8 cellular contexts compared by ENCODE assay signal in genomic region chr22:44697423-44698179, GRCh38. TPM values are rescaled to one million over a fixed set of nuclear protein-coding genes. Genes with fewer than 3 reads are reported as not detected.
DNase-seq lines count a peak whose midpoint lies in the region; ATAC-seq, FAIRE-seq and TF ChIP-seq lines count a peak whose summit lies in the region.

No MANE protein-coding gene starts in this region.

- CTCF ChIA-PET in HepG2 (lab: Yijun Ruan, JAX; ENCODE audit: low intra/inter-chr PET ratio, low total read pairs) = interaction anchor here (0.8 to 3.5 kb wide), 3 partner anchors 13 to 39 kb away, joined by 3 to 38 read pairs (median 4); no protein-coding TSS in a partner anchor

- ATAC-seq in HepG2 = peak; percentile 50
- ATAC-seq in HG02759 (IDR thresholded peaks at IDR 0.05; ENCODE audit: unreplicated experiment) = no peak

- no peak for FAIRE-seq in HepG2 (lab: Jason Lieb, UNC)

- no peak for TF ChIP-seq POLR2A in NB4 (IDR thresholded peaks at IDR 0.05; ENCODE audit: extremely low read depth, insufficient read length)
- TF ChIP-seq POLR2A in HepG2 (IDR thresholded peaks at IDR 0.05; ENCODE audit: insufficient read depth in 1 of 2, low read depth in 2 of 2, low read length in 2 of 2) = no peak

- peaks cover under 1% of the 10 kb centered on the region; the same call in 1 of the 2 replicates for H4K20me1 ChIP-seq in HepG2 (ENCODE audit: insufficient read depth, low read length)

- no TSS peak for BruUV-seq in HepG2 (replicated peaks; lab: Mats Ljungman, UMichigan)

- DNase-seq in NB4 (ENCODE audit: low read depth) (peak; percentile 74), HepG2 (ENCODE audit: low spot score) (peak; percentile 45), occipital lobe (lab: John Stamatoyannopoulos, UW) (no peak)
- peak; percentile 82 to 84 for DNase-seq in activated CD4-positive, alpha-beta T cell treated with anti-CD3 and anti-CD28 coated beads for 24 hours (ENCODE audit: low read depth in 2 of 2)
- peak; percentile 76 for DNase-seq in central memory CD4-positive, alpha-beta T cell
- peak; percentile 78 to 80 for DNase-seq in stimulated activated CD4-positive, alpha-beta T cell treated with anti-CD3 and anti-CD28 coated beads, Interleukin-4, amount 100 ng/mL, for 48 hours (ENCODE audit: low read depth in 2 of 2)

- intact Hi-C loops in HepG2 (cut with micrococcal nuclease; ENCODE audit: unreplicated experiment) = loop anchor here (1.0 kb wide), 2 partner anchors 37 to 41 kb away; no protein-coding TSS in a partner anchor

- H3K36me3 ChIP-seq in HepG2 (replicated peaks in 1 of 2; ENCODE audit: control insufficient read depth in 1 of 2, insufficient read depth in 2 of 2, low read length in 2 of 2) = 0 out of 5 replicates have a peak, but pooled peaks cover 0 to 4% of the 10 kb centered on the region in 2 experiments

- peaks cover 23% of the 10 kb centered on the region for H3K4me1 ChIP-seq in HepG2 (ENCODE audit: insufficient read depth, low read length)

- peak; percentile 89 for TF ChIP-seq RAD21 in HepG2 (CRISPR knock-in tag; IDR thresholded peaks at IDR 0.05)

- H3K27ac ChIP-seq in HepG2 (ENCODE audit: extremely low read length, insufficient read depth, low read length) = no peak overlapping the region

- no peak overlapping the region for H3K4me2 ChIP-seq in HepG2 (ENCODE audit: low read depth, low read length)

- H3K9me3 ChIP-seq in HepG2 (ENCODE audit: low read length) = no peaks in the 10 kb centered on the region

- H3K4me3 ChIP-seq in NB4 (ENCODE audit: low read depth, low read length) (no peak overlapping the region), HepG2 (replicated peaks in 1 of 3; ENCODE audit: insufficient read depth in 1 of 3, low read depth in 2 of 3, low read length in 3 of 3) (no peak overlapping the region)

- TF ChIP-seq CTCF in GM12874 (IDR thresholded peaks at IDR 0.05; ENCODE audit: insufficient read depth, low read depth, low read length) = peak; percentile 97
- TF ChIP-seq CTCF in NB4 (IDR thresholded peaks at IDR 0.05; ENCODE audit: low read depth, low read length) = peak; percentile 75
- peak; percentile 96 for TF ChIP-seq CTCF in HepG2 (CRISPR knock-in tag; IDR thresholded peaks at IDR 0.05)

- POLR2A ChIA-PET in HepG2 (lab: Yijun Ruan, JAX) = no interaction called here

- in situ Hi-C loops in HepG2 (cut with HindIII; ENCODE audit: extremely low pct_ligation_motif_present, low pct_unique_long_range_greater_than_20kb) = loop anchor here (5.0 kb wide), 1 partner anchor 40 kb away; no protein-coding TSS in a partner anchor

- H2AFZ ChIP-seq in HepG2 (ENCODE audit: low read length) = no peak overlapping the region

- no peaks in the 10 kb centered on the region for H3K27me3 ChIP-seq in HepG2 (ENCODE audit: control insufficient read depth in 1 of 2, insufficient read depth in 2 of 2, low read length in 2 of 2)

- no peak overlapping the region for H3K9ac ChIP-seq in HepG2 (ENCODE audit: insufficient read depth, low read depth, low read length)

- WGBS in HepG2 (ENCODE audit: low lambda C conversion rate) = 76% methylated on average over 5 of the region's 22 CpGs

- TF ChIP-seq EP300 in HepG2 (IDR thresholded peaks at IDR 0.05; ENCODE audit: low read depth in 2 of 2, low read length in 2 of 2) = no peak
- TF ChIP-seq EP300 in HepG2 (CRISPR knock-in tag; IDR thresholded peaks at IDR 0.05; ENCODE audit: borderline replicate concordance) = no peak

- peaks cover 8% of the 10 kb centered on the region for H3K79me2 ChIP-seq in HepG2 (ENCODE audit: insufficient read depth, low read length)

TF ChIP-seq in HepG2, 621 proteins besides CTCF, POLR2A, EP300 and RAD21 (continues in another document):
- TF ChIP-seq IRF2 (CRISPR knock-in tag; IDR thresholded peaks at IDR 0.05) (0 out of 2 replicates have a peak, but pooled peaks have one; percentile 14), MAZ (IDR thresholded peaks at IDR 0.05; ENCODE audit: borderline replicate concordance, low read depth, low read length) (0 out of 2 replicates have a peak, but pooled peaks have one; percentile 36), MAZ (CRISPR knock-in tag; IDR thresholded peaks at IDR 0.05; ENCODE audit: low read depth) (no peak), ZNF574 (CRISPR knock-in tag; IDR thresholded peaks at IDR 0.05) (peak; percentile 28; the same call in 1 of the 2 replicates), STAG1 (CRISPR knock-in tag; IDR thresholded peaks at IDR 0.05) (peak; percentile 83), MXD4 (CRISPR knock-in tag; IDR thresholded peaks at IDR 0.05) (0 out of 2 replicates have a peak, but pooled peaks have one; percentile 30), NR2F6 (IDR thresholded peaks at IDR 0.05) (no peak), NR2F6 (CRISPR knock-in tag; IDR thresholded peaks at IDR 0.05) (peak; percentile 57; the same call in 1 of the 2 replicates), HDAC2 (CRISPR knock-in tag; IDR thresholded peaks at IDR 0.05) (peak; percentile 15; the same call in 1 of the 2 replicates)

RNA-seq across cellular contexts. Expression of gene PRR5, which starts 4.4 kb away (rescaled TPM):
- total RNA-seq in HepG2 (2016; rRNA removed; fragmentation: Illumina TruSeq; extraction: Trizol) (19.4 and 27.5 TPM in 2 replicates), occipital lobe (13.6 TPM)
- total RNA-seq in HepG2 (2016; cell fraction: cytosol; rRNA removed; fragmentation: Illumina TruSeq; extraction: Trizol; ENCODE audit: low read depth) = 11.8 and 14.1 TPM in 2 replicates
- 18.0 and 27.8 TPM in 2 replicates for total RNA-seq in HepG2 (2016; cell fraction: insoluble cytoplasmic fraction; rRNA removed; fragmentation: Illumina TruSeq; extraction: Trizol)
- 20.5 and 24.3 TPM in 2 replicates for total RNA-seq in HepG2 (2016; cell fraction: membrane; rRNA removed; fragmentation: Illumina TruSeq; extraction: Trizol)
- 29.0 and 30.8 TPM in 2 replicates for total RNA-seq in HepG2 (2016; cell fraction: nucleus; rRNA removed; fragmentation: Illumina TruSeq; extraction: Trizol)
- polyA plus RNA-seq in HepG2 (2011; rRNA removed) = 11.6 and 14.2 TPM in 2 replicates
- 10.6 and 15.7 TPM in 2 replicates for polyA plus RNA-seq in HepG2 (2011; cell fraction: cytosol; rRNA removed)
- polyA plus RNA-seq in HepG2 (2011; cell fraction: nucleus; rRNA removed) = 37.8 and 39.5 TPM in 2 replicates
- polyA plus RNA-seq in HepG2 (2012) = 9.0 and 15.0 TPM in 2 replicates
- 15.7 and 19.9 TPM in 2 replicates for polyA plus RNA-seq in HepG2 (2016; cell fraction: cytosol; fragmentation: Illumina TruSeq; extraction: Trizol; ENCODE audit: low read depth)
- polyA plus RNA-seq in HepG2 (2016; cell fraction: insoluble cytoplasmic fraction; fragmentation: Illumina TruSeq; extraction: Trizol; ENCODE audit: low read depth) = 27.0 and 28.3 TPM in 2 replicates
- 23.3 and 25.4 TPM in 2 replicates for polyA plus RNA-seq in HepG2 (2016; cell fraction: membrane; fragmentation: Illumina TruSeq; extraction: Trizol; ENCODE audit: low read depth)
- polyA plus RNA-seq in HepG2 (2016; cell fraction: nucleus; fragmentation: Illumina TruSeq; extraction: Trizol; ENCODE audit: insufficient read depth, low read depth) = 52.2 and 53.0 TPM in 2 replicates
- 23.9 and 28.6 TPM in 2 replicates for polyA minus RNA-seq in HepG2 (2011; rRNA and poly(A)+ RNA removed; ENCODE audit: low replicate concordance)
- 6.8 and 9.5 TPM in 2 replicates for polyA minus RNA-seq in HepG2 (2011; cell fraction: cytosol; rRNA and poly(A)+ RNA removed)
- polyA minus RNA-seq in HepG2 (2011; cell fraction: nucleus; rRNA and poly(A)+ RNA removed) = 24.1 and 24.2 TPM in 2 replicates

RNA-seq across cellular contexts. Expression of gene ARHGAP8, which starts 54.8 kb away (rescaled TPM):
- total RNA-seq in HepG2 (2016; rRNA removed; fragmentation: Illumina TruSeq; extraction: Trizol) = 0.07 and 0.17 TPM in 2 replicates
- total RNA-seq in HepG2 (2016; cell fraction: cytosol; rRNA removed; fragmentation: Illumina TruSeq; extraction: Trizol; ENCODE audit: low read depth) = 0.20 TPM in 1 of 2 replicates, not detected in the other
- total RNA-seq in HepG2 (2016; cell fraction: insoluble cytoplasmic fraction; rRNA removed; fragmentation: Illumina TruSeq; extraction: Trizol) = 0.11 TPM in 1 of 2 replicates, not detected in the other
- total RNA-seq in HepG2 (2016; cell fraction: membrane; rRNA removed; fragmentation: Illumina TruSeq; extraction: Trizol) = 0.25 and 0.45 TPM in 2 replicates
- not detected in 2 replicates for total RNA-seq in HepG2 (2016; cell fraction: nucleus; rRNA removed; fragmentation: Illumina TruSeq; extraction: Trizol)
- polyA plus RNA-seq in HepG2 (2011; rRNA removed) = 0.72 TPM in 1 of 2 replicates, not detected in the other
- 0.05 TPM in 1 of 2 replicates, not detected in the other for polyA plus RNA-seq in HepG2 (2011; cell fraction: cytosol; rRNA removed)
- 0.09 TPM in 1 of 2 replicates, not detected in the other for polyA plus RNA-seq in HepG2 (2011; cell fraction: nucleus; rRNA removed)
- polyA plus RNA-seq in HepG2 (2012) = not detected in 2 replicates
- polyA plus RNA-seq in HepG2 (2016; cell fraction: cytosol; fragmentation: Illumina TruSeq; extraction: Trizol; ENCODE audit: low read depth) = 0.15 TPM in 1 of 2 replicates, not detected in the other
- 0.32 TPM in 1 of 2 replicates, not detected in the other for polyA plus RNA-seq in HepG2 (2016; cell fraction: insoluble cytoplasmic fraction; fragmentation: Illumina TruSeq; extraction: Trizol; ENCODE audit: low read depth)
- 0.06 TPM in 1 of 2 replicates, not detected in the other for polyA plus RNA-seq in HepG2 (2016; cell fraction: membrane; fragmentation: Illumina TruSeq; extraction: Trizol; ENCODE audit: low read depth)
- not detected in 2 replicates for polyA plus RNA-seq in HepG2 (2016; cell fraction: nucleus; fragmentation: Illumina TruSeq; extraction: Trizol; ENCODE audit: insufficient read depth, low read depth)
- 0.08 and 0.91 TPM in 2 replicates for polyA minus RNA-seq in HepG2 (2011; rRNA and poly(A)+ RNA removed; ENCODE audit: low replicate concordance)
- not detected in 2 replicates for polyA minus RNA-seq in HepG2 (2011; cell fraction: cytosol; rRNA and poly(A)+ RNA removed)
- polyA minus RNA-seq in HepG2 (2011; cell fraction: nucleus; rRNA and poly(A)+ RNA removed) = not detected in 2 replicates
- 1.4 TPM for total RNA-seq in occipital lobe
